Comparison of ENCODE assay signal across 8 cellular contexts in genomic region chr22:23144926-23145906, GRCh38. TPM values are rescaled to one million over a fixed set of nuclear protein-coding genes. Genes with fewer than 3 reads are reported as not detected.
DNase-seq lines count a peak whose midpoint lies in the region; ATAC-seq and TF ChIP-seq lines count a peak whose summit lies in the region.

A gene with protein sequence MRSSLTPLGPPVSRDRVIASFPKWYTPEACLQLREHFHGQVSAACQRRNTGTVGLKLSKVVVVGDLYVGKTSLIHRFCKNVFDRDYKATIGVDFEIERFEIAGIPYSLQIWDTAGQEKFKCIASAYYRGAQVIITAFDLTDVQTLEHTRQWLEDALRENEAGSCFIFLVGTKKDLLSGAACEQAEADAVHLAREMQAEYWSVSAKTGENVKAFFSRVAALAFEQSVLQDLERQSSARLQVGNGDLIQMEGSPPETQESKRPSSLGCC (plus strand): TSS chr22:23145477. CDS start chr22:23146617, 1,140 bp downstream.

- H3K36me3 Mint-ChIP-seq in neural crest cell (ENCODE audit: low read depth) = peaks cover 2% of the 10 kb centered on the region

- TF ChIP-seq EP300 in gastroesophageal sphincter (IDR thresholded peaks at IDR 0.05) = no peak

- H3K4me3 Mint-ChIP-seq in neural crest cell = peak within 1 kb of the TSS; percentile 91

- TF ChIP-seq POLR2A in gastroesophageal sphincter (IDR thresholded peaks at IDR 0.05) = peak in 1 of 2 donors; percentile 16

- H3K27ac Mint-ChIP-seq in neural crest cell (ENCODE audit: unreplicated experiment) = peak within 1 kb of the TSS; percentile 97

- no peaks in the 10 kb centered on the region for H3K27me3 Mint-ChIP-seq in neural crest cell (ENCODE audit: low read depth)

- DNase-seq in GM03348 (ENCODE audit: low spot score) = peak; percentile 94
- peak; percentile 98 for DNase-seq in LNCaP clone FGC (ENCODE audit: low read depth)
- DNase-seq in SJSA1 (ENCODE audit: low read depth in 1 of 2, low spot score in 2 of 2) = peak; percentile 78 to 98
- DNase-seq in activated naive CD4-positive, alpha-beta T cell treated with anti-CD3 and anti-CD28 coated beads, Interleukin-2, amount 50 U/mL, for 16 hours = peak; percentile 74
- DNase-seq in neural crest cell (ENCODE audit: low read depth, low spot score) = peak; percentile 98
- peak; percentile 86 for DNase-seq in stimulated activated naive CD8-positive, alpha-beta T cell treated with anti-CD3 and anti-CD28 coated beads, Interleukin-15, Interleukin-2, amounts not matched to agents 100 U/mL and 50 U/mL, for 24 hours
- no peak for DNase-seq in NCI-H446 treated with DMSO at 0.1 percent for 48 hours (lab: John Stamatoyannopoulos, UW)

- 0 to 20% methylated on average over 2 to 7 of the region's 62 CpGs for WGBS in gastroesophageal sphincter (ENCODE audit: low coverage in 1 of 2), 2 donors

- TF ChIP-seq CTCF in LNCaP clone FGC (IDR thresholded peaks at IDR 0.05; ENCODE audit: control insufficient read depth, extremely low read depth, insufficient read depth) (no peak), gastroesophageal sphincter (IDR thresholded peaks at IDR 0.05) (no peak), neural crest cell (conservative IDR thresholded peaks at IDR 0.05) (no peak)

- no peaks in the 10 kb centered on the region for H3K9me3 Mint-ChIP-seq in neural crest cell

- no peaks in the 10 kb centered on the region for H3K36me3 ChIP-seq in SJSA1
- peaks cover 0 to 11% of the 10 kb centered on the region in 2 donors for H3K36me3 ChIP-seq in gastroesophageal sphincter

- H3K9me3 ChIP-seq in SJSA1 (replicated peaks) (no peaks in the 10 kb centered on the region), gastroesophageal sphincter (no peaks in the 10 kb centered on the region)

- H3K27ac ChIP-seq in SJSA1 (peak within 1 kb of the TSS; percentile 5; the same call in 1 of the 2 replicates), gastroesophageal sphincter (peak within 1 kb of the TSS; percentile 4 to 84 (median 80))

- ATAC-seq in gastroesophageal sphincter = peak; percentile 93
- ATAC-seq in stimulated activated naive CD8-positive, alpha-beta T cell treated with anti-CD3 and anti-CD28 coated beads, Interleukin-15, Interleukin-2, amounts not matched to agents 100 U/mL and 50 U/mL, for 24 hours = peak; percentile 49

- H3K4me3 ChIP-seq in LNCaP clone FGC (ENCODE audit: low read depth, low read length) = peak within 1 kb of the TSS; percentile 60
- H3K4me3 ChIP-seq in SJSA1 = peak within 1 kb of the TSS; percentile 33
- peak within 1 kb of the TSS; percentile 31 to 65 for H3K4me3 ChIP-seq in gastroesophageal sphincter

- H3K4me1 ChIP-seq in SJSA1 (replicated peaks) = peaks cover 24% of the 10 kb centered on the region
- peaks cover 0 to 62% (median 14%) of the 10 kb centered on the region in 3 donors for H3K4me1 ChIP-seq in gastroesophageal sphincter

- no peaks in the 10 kb centered on the region for H3K27me3 ChIP-seq in SJSA1 (replicated peaks)
- no peaks in the 10 kb centered on the region for H3K27me3 ChIP-seq in gastroesophageal sphincter

- H3K4me1 Mint-ChIP-seq in neural crest cell = peaks cover 48% of the 10 kb centered on the region

RNA-seq across cellular contexts. Expression of the gene that starts here (rescaled TPM):
- total RNA-seq in SJSA1 (2014; rRNA removed; shearing (Covaris generic)) = 0.42 TPM in 1 of 2 replicates, not detected in the other
- total RNA-seq in gastroesophageal sphincter (10 to 100 TPM in 1 of 4 donors, 1 to 10 TPM in 3; 3.9 to 12.2 (median 6.7) TPM), neural crest cell (13.5 and 14.4 TPM in 2 replicates)

Comparison
In these comparisons a context has a peak if more than half of its experiments do, and no peak if none do; other contexts are left out.
1. Peak in DNase-seq, H3K4me3 ChIP-seq and H3K27ac ChIP-seq in SJSA1; RNA of the gene not detected or under 1 TPM.